Comparison of ENCODE assay signal across 30 cellular contexts in genomic region chr15:93801206-93801605, GRCh38.
"Had no signal": no experiment of that assay in that cellular context is flagged by ENCODE, and none has a peak within 500 bp of the region (broad histone marks: within the 10 kb centered on the region; RNA-seq: fewer than 3 reads in every experiment).

No MANE protein-coding gene starts in this region.

- H3K4me2 ChIP-seq: hepatocyte had no signal

- ATAC-seq: activated CD4-positive, alpha-beta T cell treated with anti-CD3 and anti-CD28 coated beads for 36 hours; activated naive CD4-positive, alpha-beta T cell treated with anti-CD3 and anti-CD28 coated beads, Interleukin-2, amount 50 U/mL, for 72 hours; activated T-cell treated with anti-CD3 and anti-CD28 coated beads, Interleukin-2, amount 50 U/mL, for 72 hours; effector memory CD8-positive, alpha-beta T cell; gastrocnemius medialis; heart left ventricle had no signal

- H2AFZ ChIP-seq: hepatocyte had no signal

- H3K36me3 ChIP-seq: ascending aorta, breast epithelium, esophagus squamous epithelium, gastrocnemius medialis, heart left ventricle had no signal

- FAIRE-seq: colon had no signal

- H3K79me2 ChIP-seq: hepatocyte had no signal

- H3K27me3 ChIP-seq: ascending aorta, breast epithelium, esophagus squamous epithelium, gastrocnemius medialis, heart left ventricle, hepatocyte had no signal

- DNase-seq: activated CD4-positive, alpha-beta memory T cell treated with anti-CD3 and anti-CD28 coated beads, Interleukin-2, amount 10 ng/mL, durations not matched to agents 7 days and 5 days; activated CD4-positive, alpha-beta T cell treated with anti-CD3 and anti-CD28 coated beads for 36 hours; activated CD4-positive, alpha-beta T cell treated with anti-CD3 and anti-CD28 coated beads, Interleukin-2, amount 10 ng/mL, durations not matched to agents 7 days and 5 days; activated CD4-positive, alpha-beta T cell treated with anti-CD3 and anti-CD28 coated beads, Interleukin-2, amount 50 U/mL, for 4 hours; activated CD4-positive, CD25-positive, alpha-beta regulatory T cell; activated CD4-positive, CD25-positive, alpha-beta regulatory T cell treated with anti-CD3 and anti-CD28 coated beads, Interleukin-2, amount 50 U/mL, for 72 hours; activated CD8-positive, alpha-beta memory T cell treated with anti-CD3 and anti-CD28 coated beads, Interleukin-2, amount 50 U/mL, for 48 hours; activated gamma-delta T cell; activated naive CD4-positive, alpha-beta T cell; activated naive CD4-positive, alpha-beta T cell treated with anti-CD3 and anti-CD28 coated beads, Interleukin-2, amount 10 ng/mL, durations not matched to agents 7 days and 5 days; activated naive CD8-positive, alpha-beta T cell treated with anti-CD3 and anti-CD28 coated beads, Interleukin-2, amount 10 ng/mL, durations not matched to agents 7 days and 5 days; activated T-cell treated with anti-CD3 and anti-CD28 coated beads for 4 hours; activated T-cell treated with anti-CD3 and anti-CD28 coated beads, Interleukin-2, amount 50 U/mL, for 24 hours; activated T-cell treated with anti-CD3 and anti-CD28 coated beads, Interleukin-2, amount 50 U/mL, for 72 hours; cortex of kidney; dermis blood vessel endothelial cell; effector CD4-positive, alpha-beta T cell; effector memory CD8-positive, alpha-beta T cell; esophagus squamous epithelium; foreskin fibroblast; gastrocnemius medialis; glutamatergic neuron; heart left ventricle; T-helper 2 cell had no signal

- H3K9me3 ChIP-seq: ascending aorta, breast epithelium, esophagus squamous epithelium, gastrocnemius medialis, heart left ventricle had no signal

- H3K4me3 ChIP-seq: ascending aorta, breast epithelium, esophagus squamous epithelium, gastrocnemius medialis, heart left ventricle, hepatocyte had no signal

- H3K27ac ChIP-seq: ascending aorta, breast epithelium, epithelial cell of prostate, esophagus squamous epithelium, gastrocnemius medialis, heart left ventricle, hepatocyte had no signal

- H3K4me1 ChIP-seq: ascending aorta, breast epithelium, gastrocnemius medialis, heart left ventricle had no signal
